10 cellular contexts compared by ENCODE assay signal in genomic region chr5:33641722-33642505, GRCh38.
DNase-seq lines count a peak whose midpoint lies in the region; ATAC-seq lines count a peak whose summit lies in the region.
"Had no signal": no experiment of that assay in that cellular context is flagged by ENCODE, and none has a peak within 500 bp of the region (broad histone marks: within the 10 kb centered on the region; RNA-seq: fewer than 3 reads in every experiment).

No MANE protein-coding gene starts in this region.

- H3K36me3 Mint-ChIP-seq in activated naive CD8-positive, alpha-beta T cell treated with anti-CD3 and anti-CD28 coated beads, Interleukin-2, amount 50 U/mL, for 24 hours (ENCODE audit: low read depth), result no peaks in the 10 kb centered on the region
- no peaks in the 10 kb centered on the region for H3K36me3 Mint-ChIP-seq in naive thymus-derived CD8-positive, alpha-beta T cell
- no peaks in the 10 kb centered on the region for H3K36me3 Mint-ChIP-seq in effector memory CD8-positive, alpha-beta T cell (ENCODE audit: insufficient read depth)

- peaks cover 4% of the 10 kb centered on the region for H3K9me3 Mint-ChIP-seq in activated naive CD8-positive, alpha-beta T cell treated with anti-CD3 and anti-CD28 coated beads, Interleukin-2, amount 50 U/mL, for 24 hours
- H3K9me3 Mint-ChIP-seq in naive thymus-derived CD8-positive, alpha-beta T cell, result peaks cover 0 to 9% (median 0%) of the 10 kb centered on the region in 9 donors
- H3K9me3 Mint-ChIP-seq in effector memory CD8-positive, alpha-beta T cell, result peaks cover 0 to 6% of the 10 kb centered on the region in 2 donors

- peak; percentile 67 for ATAC-seq in GM18861 (IDR thresholded peaks at IDR 0.05; ENCODE audit: unreplicated experiment)
- peak; percentile 59 for ATAC-seq in HG03342 (IDR thresholded peaks at IDR 0.05; ENCODE audit: unreplicated experiment)
- ATAC-seq in activated naive CD8-positive, alpha-beta T cell treated with anti-CD3 and anti-CD28 coated beads, Interleukin-2, amount 50 U/mL, for 24 hours, result peak; percentile 40
- peak; percentile 56 to 70 for ATAC-seq in naive thymus-derived CD8-positive, alpha-beta T cell
- ATAC-seq in GM21528 (IDR thresholded peaks at IDR 0.05; ENCODE audit: low FRiP score, unreplicated experiment), result no peak
- no peak for ATAC-seq in effector memory CD8-positive, alpha-beta T cell (replicated peaks)
- ATAC-seq in GM18502 (IDR thresholded peaks at IDR 0.05; ENCODE audit: poor library complexity, unreplicated experiment), result no peak
- ATAC-seq: right cardiac atrium had no signal

- H3K4me3 Mint-ChIP-seq in activated naive CD8-positive, alpha-beta T cell treated with anti-CD3 and anti-CD28 coated beads, Interleukin-2, amount 50 U/mL, for 24 hours, result no peak overlapping the region
- peak overlapping the region in 2 of 10 donors; percentile 33 to 34 for H3K4me3 Mint-ChIP-seq in naive thymus-derived CD8-positive, alpha-beta T cell
- H3K4me3 Mint-ChIP-seq in effector memory CD8-positive, alpha-beta T cell, result no peak overlapping the region

- H3K27me3 Mint-ChIP-seq in activated naive CD8-positive, alpha-beta T cell treated with anti-CD3 and anti-CD28 coated beads, Interleukin-2, amount 50 U/mL, for 24 hours, result no peaks in the 10 kb centered on the region
- H3K27me3 Mint-ChIP-seq in naive thymus-derived CD8-positive, alpha-beta T cell, result peaks cover 0 to 17% (median 4%) of the 10 kb centered on the region in 5 donors
- H3K27me3 Mint-ChIP-seq in effector memory CD8-positive, alpha-beta T cell, result no peaks in the 10 kb centered on the region

- no peaks in the 10 kb centered on the region for H3K4me1 Mint-ChIP-seq in activated naive CD8-positive, alpha-beta T cell treated with anti-CD3 and anti-CD28 coated beads, Interleukin-2, amount 50 U/mL, for 24 hours
- H3K4me1 Mint-ChIP-seq in naive thymus-derived CD8-positive, alpha-beta T cell, result peaks cover 0 to 19% (median 1%) of the 10 kb centered on the region in 4 donors
- no peaks in the 10 kb centered on the region for H3K4me1 Mint-ChIP-seq in effector memory CD8-positive, alpha-beta T cell (ENCODE audit: low read depth in 2 of 2)

- no peak for DNase-seq in activated naive CD8-positive, alpha-beta T cell treated with anti-CD3 and anti-CD28 coated beads, Interleukin-2, amount 50 U/mL, for 24 hours
- DNase-seq in naive thymus-derived CD8-positive, alpha-beta T cell, result peak in 2 of 10 donors; percentile 41 to 51
- no peak for DNase-seq in effector memory CD8-positive, alpha-beta T cell
- DNase-seq: activated CD4-positive, CD25-positive, alpha-beta regulatory T cell; NCI-H2029; right cardiac atrium had no signal

- POLR2A ChIA-PET in naive thymus-derived CD8-positive, alpha-beta T cell (lab: Charles Lee), result no interaction called here

- no peak overlapping the region for H3K27ac Mint-ChIP-seq in activated naive CD8-positive, alpha-beta T cell treated with anti-CD3 and anti-CD28 coated beads, Interleukin-2, amount 50 U/mL, for 24 hours
- H3K27ac Mint-ChIP-seq in naive thymus-derived CD8-positive, alpha-beta T cell, result peak overlapping the region in 3 of 10 donors; percentile 7 to 85 (median 12)
- no peak overlapping the region for H3K27ac Mint-ChIP-seq in effector memory CD8-positive, alpha-beta T cell

Comparison
In these comparisons a context has a peak if more than half of its experiments do, and no peak if none do; other contexts are left out.
1. ATAC-seq: peak in GM18861 (single experiment), HG03342 (single experiment), activated naive CD8-positive, alpha-beta T cell treated with anti-CD3 and anti-CD28 coated beads, Interleukin-2, amount 50 U/mL, for 24 hours (single experiment) and naive thymus-derived CD8-positive, alpha-beta T cell (2 of 2); none in GM21528 (single experiment), effector memory CD8-positive, alpha-beta T cell (single experiment) and GM18502 (single experiment).